ENCODE assay signal across 10 cellular contexts in the genomic region with DNA sequence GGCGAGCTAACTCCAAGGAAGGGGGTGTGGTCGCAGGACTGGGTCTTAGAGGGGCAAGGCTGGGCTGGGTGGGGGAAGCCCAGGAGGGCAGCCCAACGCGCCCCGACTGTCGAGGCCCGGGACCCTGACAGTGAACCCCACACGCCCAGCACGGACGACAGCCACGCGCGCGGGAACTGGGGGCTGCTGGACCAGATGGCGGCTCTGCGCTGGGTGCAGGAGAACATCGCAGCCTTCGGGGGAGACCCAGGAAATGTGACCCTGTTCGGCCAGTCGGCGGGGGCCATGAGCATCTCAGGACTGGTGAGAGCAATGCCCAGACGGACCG. TPM values are rescaled to one million over a fixed set of nuclear protein-coding genes. Genes with fewer than 3 reads are reported as not detected.
DNase-seq lines count a peak whose midpoint lies in the region; ATAC-seq and TF ChIP-seq lines count a peak whose summit lies in the region.
"Had no signal": no experiment of that assay in that cellular context is flagged by ENCODE, and none has a peak within 500 bp of the region (broad histone marks: within the 10 kb centered on the region; RNA-seq: fewer than 3 reads in every experiment).

No MANE protein-coding gene starts in this region.

- H3K36me3 Mint-ChIP-seq in naive thymus-derived CD8-positive, alpha-beta T cell = no peaks in the 10 kb centered on the region

- no peaks in the 10 kb centered on the region for H3K9me3 Mint-ChIP-seq in naive thymus-derived CD8-positive, alpha-beta T cell
- H3K9me3 Mint-ChIP-seq: type B pancreatic cell had no signal

- H3K79me2 ChIP-seq in ACC112 (ENCODE audit: control insufficient read depth, insufficient read depth, low read length, unreplicated experiment) = no peaks in the 10 kb centered on the region

- H3K4me1 Mint-ChIP-seq in naive thymus-derived CD8-positive, alpha-beta T cell = peaks cover 9 to 24% (median 19%) of the 10 kb centered on the region in 4 donors

- H3K27ac Mint-ChIP-seq in naive thymus-derived CD8-positive, alpha-beta T cell = peak overlapping the region in 2 of 10 donors; percentile 18 to 38

- peaks cover 18% of the 10 kb centered on the region for H3K4me1 ChIP-seq in ACC112 (ENCODE audit: control insufficient read depth, insufficient read depth, low read length, unreplicated experiment)

- TF ChIP-seq CTCF in HL-60 (IDR thresholded peaks at IDR 0.05; ENCODE audit: insufficient read depth, low read length) (no peak), choroid plexus epithelial cell (conservative IDR thresholded peaks at IDR 0.05; ENCODE audit: low read depth, low read length) (no peak)

- ATAC-seq in naive thymus-derived CD8-positive, alpha-beta T cell = no peak
- ATAC-seq in HG03457 (IDR thresholded peaks at IDR 0.05; ENCODE audit: unreplicated experiment) (no peak), HG03439 (IDR thresholded peaks at IDR 0.05; ENCODE audit: unreplicated experiment) (no peak)

- no peak overlapping the region for H3K27ac ChIP-seq in ACC112 (ENCODE audit: low read depth, low read length)
- H3K27ac ChIP-seq in HL-60 (replicated peaks) = no peak overlapping the region
- H3K27ac ChIP-seq: SJSA1 had no signal

- POLR2A ChIA-PET in naive thymus-derived CD8-positive, alpha-beta T cell (lab: Charles Lee) = interaction anchor here (1.2 to 1.3 kb wide), 2 partner anchors 28 to 154 kb away, joined by 3 to 4 read pairs; partner anchors contain the start of gene CBFB

- H3K27me3 Mint-ChIP-seq in naive thymus-derived CD8-positive, alpha-beta T cell = peaks cover 0 to 3% (median 0%) of the 10 kb centered on the region in 5 donors

- H3K36me3 ChIP-seq in ACC112 (ENCODE audit: insufficient read depth, low read length) = no peaks in the 10 kb centered on the region
- H3K36me3 ChIP-seq: SJSA1 had no signal

- H3K4me3 Mint-ChIP-seq in naive thymus-derived CD8-positive, alpha-beta T cell = peak overlapping the region in 9 of 10 donors; percentile 28 to 92 (median 50)

- DNase-seq in HL-60 (ENCODE audit: low read depth in 1 of 2, low spot score in 1 of 2) (no peak), choroid plexus epithelial cell (ENCODE audit: low read depth) (no peak), cerebellum (ENCODE audit: low spot score) (no peak)
- DNase-seq in naive thymus-derived CD8-positive, alpha-beta T cell = no peak
- no peak for DNase-seq in activated CD4-positive, CD25-positive, alpha-beta regulatory T cell treated with anti-CD3 and anti-CD28 coated beads, Interleukin-2, amount 50 U/mL, for 72 hours

- H3K27me3 ChIP-seq in ACC112 (ENCODE audit: insufficient read depth, low read length) = no peaks in the 10 kb centered on the region
- H3K27me3 ChIP-seq in HL-60 (ENCODE audit: insufficient read depth, poor library complexity, severe bottlenecking) = no peaks in the 10 kb centered on the region
- H3K27me3 ChIP-seq: SJSA1 had no signal

- no peak overlapping the region for H2AFZ ChIP-seq in ACC112 (ENCODE audit: low read length, unreplicated experiment)

- H3K4me3 ChIP-seq in ACC112 (ENCODE audit: low read depth, low read length) (peak overlapping the region; percentile 70), HL-60 (replicated peaks; ENCODE audit: insufficient read depth, low read length) (peak overlapping the region; percentile 12), choroid plexus epithelial cell (ENCODE audit: low read depth, low read length) (peak overlapping the region; percentile 43)

RNA-seq across cellular contexts. Expression of gene CES4A, which starts 12.7 kb away (rescaled TPM):
- total RNA-seq in naive thymus-derived CD8-positive, alpha-beta T cell = 10 to 100 TPM; 10.0 to 13.7 TPM
- 1 to 10 TPM in 2 of 3 donors, under 1 TPM in 1; 0.83 to 2.4 (median 1.5) TPM for polyA plus RNA-seq in naive thymus-derived CD8-positive, alpha-beta T cell
- 16.6 TPM for total RNA-seq in cerebellum
- total RNA-seq: SJSA1 had no signal

RNA-seq across cellular contexts. Expression of gene CBFB, which starts 27.8 kb away (rescaled TPM):
- total RNA-seq in naive thymus-derived CD8-positive, alpha-beta T cell = 10 to 100 TPM; 91.4 to 95.0 TPM
- polyA plus RNA-seq in naive thymus-derived CD8-positive, alpha-beta T cell = 10 to 100 TPM; 61.2 to 79.8 (median 73.5) TPM
- 34.3 TPM for total RNA-seq in cerebellum

RNA-seq across cellular contexts. Expression of gene CES3, which starts 40.1 kb away (rescaled TPM):
- total RNA-seq in naive thymus-derived CD8-positive, alpha-beta T cell = under 1 TPM; 0.10 to 0.16 TPM
- not detected for polyA plus RNA-seq in naive thymus-derived CD8-positive, alpha-beta T cell
- total RNA-seq in cerebellum = 1.5 TPM
- total RNA-seq: SJSA1 had no signal

Comparison
In these comparisons a context has a peak if more than half of its experiments do, and no peak if none do; other contexts are left out.
1. H3K4me3 ChIP-seq: peak in every context shown above with its lines; median percentile 70 in ACC112; 43 in choroid plexus epithelial cell; 12 in HL-60.